In the genomic region with DNA sequence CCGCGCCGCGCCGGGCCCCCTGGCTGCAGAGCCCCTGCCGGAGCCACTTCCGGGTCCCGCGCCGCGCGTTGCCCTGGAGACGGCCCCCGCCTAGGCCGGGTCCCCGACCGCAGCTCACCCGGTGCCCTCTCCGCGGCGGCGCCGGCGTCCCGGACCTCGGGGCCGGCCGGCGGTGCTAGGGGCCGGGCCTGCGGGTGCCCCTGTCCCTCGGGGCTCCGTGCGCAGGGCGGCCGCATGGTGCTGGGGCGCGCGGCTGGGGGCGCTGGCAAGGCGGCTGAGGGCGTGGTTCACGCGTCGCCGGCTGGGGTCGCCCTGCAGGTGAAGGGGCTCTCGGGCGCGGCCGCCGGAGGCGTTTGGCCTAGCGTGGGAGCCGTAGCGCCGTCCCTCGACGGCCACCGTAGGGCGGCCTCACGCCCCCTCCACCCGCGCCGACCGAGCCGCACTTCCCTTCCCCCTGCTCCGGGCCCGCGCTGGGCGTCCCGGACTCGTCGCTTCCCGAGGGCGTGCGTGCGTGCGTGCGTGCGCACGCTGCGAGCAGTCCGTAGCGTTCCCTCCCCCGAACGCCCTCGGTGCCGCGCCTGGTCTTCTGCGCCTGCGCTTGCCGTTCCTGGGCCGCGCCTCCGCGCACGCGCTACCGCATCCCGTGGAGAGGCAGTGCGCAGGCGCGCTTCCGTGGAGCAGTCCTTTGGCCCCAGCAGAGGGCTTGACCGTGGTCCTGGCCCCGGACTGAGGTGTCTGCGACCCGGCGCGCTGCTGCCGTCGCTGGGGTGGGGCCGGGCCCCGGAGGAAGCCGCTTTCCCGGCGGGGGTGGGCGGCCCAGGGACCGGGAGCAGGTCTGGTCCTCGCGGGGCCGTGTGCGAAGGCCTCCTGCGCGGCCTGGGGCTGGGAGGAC, we compare ENCODE assay signal across 8 cellular contexts. TPM values are rescaled to one million over a fixed set of nuclear protein-coding genes. Genes with fewer than 3 reads are reported as not detected.
DNase-seq lines count a peak whose midpoint lies in the region; ATAC-seq and TF ChIP-seq lines count a peak whose summit lies in the region.

A gene with protein sequence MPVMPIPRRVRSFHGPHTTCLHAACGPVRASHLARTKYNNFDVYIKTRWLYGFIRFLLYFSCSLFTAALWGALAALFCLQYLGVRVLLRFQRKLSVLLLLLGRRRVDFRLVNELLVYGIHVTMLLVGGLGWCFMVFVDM (minus strand): TSS at position 509 of the 892 bp plus-strand sequence. CDS start 1,975 bp downstream, outside the sequence.

- H3K27ac Mint-ChIP-seq in CD14-positive monocyte = peak within 1 kb of the TSS in 6 of 7 donors; percentile 56 to 87 (median 78)

- no peak for TF ChIP-seq CTCF in CD14-positive monocyte (IDR thresholded peaks at IDR 0.05)

- peaks cover 22% of the 10 kb centered on the region for H3K4me1 Mint-ChIP-seq in CD14-positive monocyte

- peaks cover 0 to 6% (median 0%) of the 10 kb centered on the region in 7 donors for H3K9me3 Mint-ChIP-seq in CD14-positive monocyte

- peaks cover 0 to 4% (median 0%) of the 10 kb centered on the region in 3 donors for H3K27me3 Mint-ChIP-seq in CD14-positive monocyte (ENCODE audit: low read depth in 3 of 3)

- ATAC-seq in GM19372 (IDR thresholded peaks at IDR 0.05; ENCODE audit: low read depth, unreplicated experiment) = peak; percentile 82
- peak; percentile 73 for ATAC-seq in HG03521 (IDR thresholded peaks at IDR 0.05; ENCODE audit: unreplicated experiment)
- ATAC-seq in left lobe of liver = peak; percentile 73

- intact Hi-C loops in CD14-positive monocyte (cut with micrococcal nuclease) = loop anchor here in 1 of 2 donors (5.0 kb wide), 1 partner anchor 41 kb away; no protein-coding TSS in a partner anchor

- peak; percentile 96 for DNase-seq in CD14-positive monocyte (ENCODE audit: low spot score)
- peak; percentile 96 for DNase-seq in NCI-H748 (lab: John Stamatoyannopoulos, UW; ENCODE audit: unreplicated experiment)
- DNase-seq in activated CD4-positive, alpha-beta T cell treated with anti-CD3 and anti-CD28 coated beads, Interleukin-2, amount 50 U/mL, for 1 hour = peak; percentile 94
- peak; percentile 92 for DNase-seq in dedifferentiated amniotic fluid mesenchymal stem cell (ENCODE audit: extremely low spot score)
- DNase-seq in left lobe of liver (ENCODE audit: low spot score) = peak; percentile 98
- peak; percentile 96 for DNase-seq in stimulated activated CD4-positive, alpha-beta T cell treated with anti-CD3 and anti-CD28 coated beads, Interleukin-2, amount 100 ng/mL, for 24 hours

- H3K4me3 Mint-ChIP-seq in CD14-positive monocyte = peak within 1 kb of the TSS; percentile 70 to 77

- peaks cover 14 to 30% of the 10 kb centered on the region in 2 donors for H3K36me3 Mint-ChIP-seq in CD14-positive monocyte

RNA-seq across cellular contexts. Expression of the gene that starts here (rescaled TPM):
- polyA plus RNA-seq in CD14-positive monocyte = 10 to 100 TPM; 30.9 to 38.0 TPM
- total RNA-seq in left lobe of liver = 18.2 TPM

Comparison
In these comparisons a context has a peak if more than half of its experiments do, and no peak if none do; other contexts are left out.
1. Peak in every context shown above with its lines: DNase-seq and ATAC-seq.